Comparison of ENCODE assay signal across 1 cellular context in genomic region chr20:33019465-33020277, GRCh38.
TF ChIP-seq lines count a peak whose summit lies in the region.

No MANE protein-coding gene starts in this region.

TF ChIP-seq in HepG2, 621 proteins besides CTCF, POLR2A, EP300 and RAD21 (continued from another document and continues in another):
- no peak for TF ChIP-seq ZBTB44 (CRISPR knock-in tag; IDR thresholded peaks at IDR 0.05)
- TF ChIP-seq TAF1 (CRISPR knock-in tag; IDR thresholded peaks at IDR 0.05), result no peak
- TF ChIP-seq ZNF512 (CRISPR knock-in tag; IDR thresholded peaks at IDR 0.05), result peak; percentile 21; the same call in 1 of the 2 replicates
- no peak for TF ChIP-seq CREBL2 (CRISPR knock-in tag; IDR thresholded peaks at IDR 0.05; ENCODE audit: borderline replicate concordance)
- TF ChIP-seq E2F1 (CRISPR knock-in tag; IDR thresholded peaks at IDR 0.05), result no peak
- no peak for TF ChIP-seq ISL2 (CRISPR knock-in tag; IDR thresholded peaks at IDR 0.05)
- TF ChIP-seq MED13 (CRISPR knock-in tag; IDR thresholded peaks at IDR 0.05), result no peak
- TF ChIP-seq KDM5B (CRISPR knock-in tag; IDR thresholded peaks at IDR 0.05; ENCODE audit: borderline replicate concordance), result no peak; the same call in 1 of the 2 replicates
- no peak for TF ChIP-seq ZBTB49 (CRISPR knock-in tag; IDR thresholded peaks at IDR 0.05; ENCODE audit: borderline replicate concordance)
- no peak for TF ChIP-seq NRL (CRISPR knock-in tag; IDR thresholded peaks at IDR 0.05; ENCODE audit: borderline replicate concordance)
- no peak for TF ChIP-seq TFDP2 (CRISPR knock-in tag; IDR thresholded peaks at IDR 0.05)
- TF ChIP-seq MIER2 (CRISPR knock-in tag; IDR thresholded peaks at IDR 0.05), result no peak
- TF ChIP-seq HIVEP1 (CRISPR knock-in tag; IDR thresholded peaks at IDR 0.05), result 0 out of 2 replicates have a peak, but pooled peaks have one; percentile 41
- TF ChIP-seq TCF7L2 (IDR thresholded peaks at IDR 0.05; ENCODE audit: low read depth, low read length), result no peak
- no peak for TF ChIP-seq YEATS4 (CRISPR knock-in tag; IDR thresholded peaks at IDR 0.05; ENCODE audit: borderline replicate concordance)
- TF ChIP-seq REXO4 (CRISPR knock-in tag; IDR thresholded peaks at IDR 0.05; ENCODE audit: borderline replicate concordance), result no peak
- TF ChIP-seq THAP11 (CRISPR knock-in tag; IDR thresholded peaks at IDR 0.05), result no peak
- TF ChIP-seq ZNF776 (CRISPR knock-in tag; IDR thresholded peaks at IDR 0.05), result peak; percentile 54; the same call in 1 of the 2 replicates
- 0 out of 2 replicates have a peak, but pooled peaks have one; percentile 22 for TF ChIP-seq ZNF225 (CRISPR knock-in tag; IDR thresholded peaks at IDR 0.05)
- TF ChIP-seq PTBP1 (IDR thresholded peaks at IDR 0.05; ENCODE audit: low read depth, low read length, poor library complexity, severe bottlenecking), result peak; percentile 69
- no peak for TF ChIP-seq PRDM15 (CRISPR knock-in tag; IDR thresholded peaks at IDR 0.05)
- TF ChIP-seq GABPB1 (CRISPR knock-in tag; IDR thresholded peaks at IDR 0.05), result 0 out of 2 replicates have a peak, but pooled peaks have one; percentile 14
- TF ChIP-seq BATF2 (CRISPR knock-in tag; IDR thresholded peaks at IDR 0.05), result 0 out of 2 replicates have a peak, but pooled peaks have one; percentile 54
- no peak for TF ChIP-seq KAT8 (CRISPR knock-in tag; IDR thresholded peaks at IDR 0.05)
- no peak for TF ChIP-seq ZNF589 (CRISPR knock-in tag; conservative IDR thresholded peaks at IDR 0.05)
- no peak for TF ChIP-seq GLMP (CRISPR knock-in tag; IDR thresholded peaks at IDR 0.05; ENCODE audit: borderline replicate concordance)
- TF ChIP-seq ZNF382 (CRISPR knock-in tag; IDR thresholded peaks at IDR 0.05; ENCODE audit: borderline replicate concordance), result no peak
- TF ChIP-seq ZSCAN22 (CRISPR knock-in tag; IDR thresholded peaks at IDR 0.05), result no peak
- TF ChIP-seq ZBTB7A (CRISPR knock-in tag; IDR thresholded peaks at IDR 0.05), result 0 out of 2 replicates have a peak, but pooled peaks have one; percentile 29
- TF ChIP-seq ZSCAN21 (CRISPR knock-in tag; IDR thresholded peaks at IDR 0.05; ENCODE audit: borderline replicate concordance), result 0 out of 2 replicates have a peak, but pooled peaks have one; percentile 26
- no peak for TF ChIP-seq ZNF784 (CRISPR knock-in tag; IDR thresholded peaks at IDR 0.05; ENCODE audit: borderline replicate concordance)
- TF ChIP-seq TOE1 (CRISPR knock-in tag; IDR thresholded peaks at IDR 0.05), result no peak
- TF ChIP-seq MYNN (CRISPR knock-in tag; IDR thresholded peaks at IDR 0.05; ENCODE audit: low read depth), result no peak
- no peak for TF ChIP-seq SNAPC2 (CRISPR knock-in tag; IDR thresholded peaks at IDR 0.05)
- TF ChIP-seq ZNF468 (CRISPR knock-in tag; IDR thresholded peaks at IDR 0.05), result no peak
- no peak for TF ChIP-seq HOXA9 (CRISPR knock-in tag; IDR thresholded peaks at IDR 0.05; ENCODE audit: borderline replicate concordance)
- no peak for TF ChIP-seq KLF16 (CRISPR knock-in tag; IDR thresholded peaks at IDR 0.05)
- no peak for TF ChIP-seq HIC2 (CRISPR knock-in tag; IDR thresholded peaks at IDR 0.05; ENCODE audit: low read depth)
- TF ChIP-seq ZNF253 (CRISPR knock-in tag; IDR thresholded peaks at IDR 0.05; ENCODE audit: borderline replicate concordance), result no peak
- no peak for TF ChIP-seq TFE3 (CRISPR knock-in tag; IDR thresholded peaks at IDR 0.05)
- TF ChIP-seq DPF2 (CRISPR knock-in tag; IDR thresholded peaks at IDR 0.05; ENCODE audit: borderline replicate concordance, low read depth), result no peak
- no peak for TF ChIP-seq MTF1 (CRISPR knock-in tag; IDR thresholded peaks at IDR 0.05)
- no peak for TF ChIP-seq ZNF496 (CRISPR knock-in tag; IDR thresholded peaks at IDR 0.05; ENCODE audit: insufficient replicate concordance)
